ENCODE assay signal across 9 cellular contexts in genomic region chr7:116864084-116864483, GRCh38. TPM values are rescaled to one million over a fixed set of nuclear protein-coding genes. Genes with fewer than 3 reads are reported as not detected.
DNase-seq lines count a peak whose midpoint lies in the region; ATAC-seq and TF ChIP-seq lines count a peak whose summit lies in the region.
"Had no signal": no experiment of that assay in that cellular context is flagged by ENCODE, and none has a peak within 500 bp of the region (broad histone marks: within the 10 kb centered on the region; RNA-seq: fewer than 3 reads in every experiment).

No MANE protein-coding gene starts in this region.

- H3K9me3 Mint-ChIP-seq in central memory CD8-positive, alpha-beta T cell = no peaks in the 10 kb centered on the region
- no peaks in the 10 kb centered on the region for H3K9me3 Mint-ChIP-seq in naive B cell

- H3K27me3 Mint-ChIP-seq in central memory CD8-positive, alpha-beta T cell = peaks cover 11% of the 10 kb centered on the region
- H3K27me3 Mint-ChIP-seq in naive B cell = peaks cover 4 to 13% (median 6%) of the 10 kb centered on the region in 3 donors

- TF ChIP-seq CTCF in AG09309 (IDR thresholded peaks at IDR 0.05; ENCODE audit: control insufficient read depth, insufficient read depth, low read depth, low read length, missing control alignments) = no peak
- TF ChIP-seq CTCF in Peyer's patch (IDR thresholded peaks at IDR 0.05) = no peak

- peak overlapping the region; percentile 96 for H3K4me3 Mint-ChIP-seq in central memory CD8-positive, alpha-beta T cell
- H3K4me3 Mint-ChIP-seq in naive B cell = peak overlapping the region; percentile 95 to 100 (median 98)

- H3K27ac Mint-ChIP-seq in central memory CD8-positive, alpha-beta T cell (ENCODE audit: low read depth) = peak overlapping the region; percentile 99
- peak overlapping the region in 4 of 6 donors; percentile 57 to 94 (median 94) for H3K27ac Mint-ChIP-seq in naive B cell

- no peaks in the 10 kb centered on the region for H3K9me3 ChIP-seq in Peyer's patch

- TF ChIP-seq POLR2A in Peyer's patch (IDR thresholded peaks at IDR 0.05) = no peak

- peaks cover 43% of the 10 kb centered on the region for H3K4me1 Mint-ChIP-seq in central memory CD8-positive, alpha-beta T cell
- H3K4me1 Mint-ChIP-seq in naive B cell = peaks cover 29 to 54% (median 38%) of the 10 kb centered on the region in 3 donors

- H3K27me3 ChIP-seq in Peyer's patch = no peaks in the 10 kb centered on the region

- DNase-seq in AG09309 (ENCODE audit: low read depth) (no peak), naive B cell (no peak), HuH-7.5 (ENCODE audit: low spot score) (no peak), Peyer's patch (no peak), mesenteric fat pad (ENCODE audit: low spot score) (no peak)
- DNase-seq in Jurkat, Clone E6-1 (ENCODE audit: low read depth, low spot score) = no peak
- DNase-seq in central memory CD8-positive, alpha-beta T cell (ENCODE audit: low spot score in 2 of 2) = no peak
- DNase-seq: NCI-H1930 had no signal

- H3K36me3 Mint-ChIP-seq in central memory CD8-positive, alpha-beta T cell (ENCODE audit: insufficient read depth) = peaks cover 13% of the 10 kb centered on the region
- peaks cover 5% of the 10 kb centered on the region in 2 donors for H3K36me3 Mint-ChIP-seq in naive B cell

- ATAC-seq in central memory CD8-positive, alpha-beta T cell (replicated peaks; ENCODE audit: extremely low read depth, poor library complexity, severe bottlenecking) = no peak
- ATAC-seq in naive B cell (ENCODE audit: low read depth in 2 of 2) (no peak), GM18873 (IDR thresholded peaks at IDR 0.05; ENCODE audit: low FRiP score, unreplicated experiment) (no peak)

- no peaks in the 10 kb centered on the region for H3K36me3 ChIP-seq in Peyer's patch

- H3K4me3 ChIP-seq in AG09309 (ENCODE audit: control insufficient read depth, low read depth, low read length) = peak overlapping the region; percentile 59
- peak overlapping the region; percentile 85; the same call in 1 of the 2 replicates for H3K4me3 ChIP-seq in Jurkat, Clone E6-1 (ENCODE audit: low read length)
- peak overlapping the region in 2 of 4 donors; percentile 86 to 100 for H3K4me3 ChIP-seq in Peyer's patch

- H3K4me1 ChIP-seq in Peyer's patch = peaks cover 0 to 37% (median 1%) of the 10 kb centered on the region in 4 donors

- H3K27ac ChIP-seq in Peyer's patch = no peak overlapping the region

RNA-seq across cellular contexts. Expression of gene CAPZA2, which starts 1.7 kb away (rescaled TPM):
- polyA plus RNA-seq in Jurkat, Clone E6-1 (2012; ENCODE audit: insufficient read depth, insufficient read length) = 73.1 TPM
- 100 to 1,000 TPM; 208 to 366 (median 227) TPM for polyA plus RNA-seq in naive B cell (ENCODE audit: low read depth in 6 of 6)
- total RNA-seq in Peyer's patch = 100 to 1,000 TPM in 2 of 4 donors, 10 to 100 TPM in 2; 53.1 to 133 (median 97.2) TPM
- 246 TPM for total RNA-seq in mesenteric fat pad
